ENCODE assay signal across 10 cellular contexts in genomic region chr18:22683196-22683676, GRCh38.
DNase-seq lines count a peak whose midpoint lies in the region; ATAC-seq, FAIRE-seq and TF ChIP-seq lines count a peak whose summit lies in the region.
"Had no signal": no experiment of that assay in that cellular context is flagged by ENCODE, and none has a peak within 500 bp of the region (broad histone marks: within the 10 kb centered on the region; RNA-seq: fewer than 3 reads in every experiment).

No MANE protein-coding gene starts in this region.

- no peak for TF ChIP-seq CTCF in upper lobe of left lung (IDR thresholded peaks at IDR 0.05)

- H3K36me3 ChIP-seq in upper lobe of left lung, result no peaks in the 10 kb centered on the region

- peak overlapping the region in 1 of 4 donors; percentile 21 for H3K27ac ChIP-seq in upper lobe of left lung

- H3K9me3 ChIP-seq in upper lobe of left lung, result no peaks in the 10 kb centered on the region

- H3K27me3 ChIP-seq in upper lobe of left lung, result no peaks in the 10 kb centered on the region

- no peak for FAIRE-seq in frontal cortex (lab: Jason Lieb, UNC)
- FAIRE-seq: A204.1 had no signal

- peak; percentile 38 to 89 for ATAC-seq in upper lobe of left lung (ENCODE audit: low FRiP score in 2 of 2)
- no peak for ATAC-seq in GM18502 (IDR thresholded peaks at IDR 0.05; ENCODE audit: poor library complexity, unreplicated experiment)

- DNase-seq in DMS 273 (lab: John Stamatoyannopoulos, UW; ENCODE audit: unreplicated experiment), result peak; percentile 30
- no peak for DNase-seq in DMS 273 treated with DMSO at 0.1 percent for 48 hours (lab: John Stamatoyannopoulos, UW)
- peak; percentile 91 for DNase-seq in astrocyte of the hippocampus (ENCODE audit: low read depth, low spot score)
- DNase-seq in kidney glomerular epithelial cell (lab: John Stamatoyannopoulos, UW), result peak; percentile 99
- DNase-seq in upper lobe of left lung, result peak; percentile 14 to 55
- DNase-seq in activated CD8-positive, alpha-beta memory T cell treated with anti-CD3 and anti-CD28 coated beads, Interleukin-2, amount 50 U/mL, for 48 hours, result no peak
- no peak for DNase-seq in frontal cortex (ENCODE audit: low spot score in 2 of 2)
- DNase-seq: activated CD4-positive, alpha-beta T cell treated with anti-CD3 and anti-CD28 coated beads, Interleukin-2, amount 10 ng/mL, durations not matched to agents 7 days and 5 days had no signal

- no peak for TF ChIP-seq POLR2A in upper lobe of left lung (IDR thresholded peaks at IDR 0.05)

- H3K4me1 ChIP-seq in upper lobe of left lung, result peaks cover 0 to 18% (median 14%) of the 10 kb centered on the region in 4 donors

- TF ChIP-seq EP300 in upper lobe of left lung (IDR thresholded peaks at IDR 0.05), result no peak

- 30 to 34% methylated on average over 9 of the region's 9 CpGs for WGBS in upper lobe of left lung, 2 donors

- no peak overlapping the region for H3K4me3 ChIP-seq in upper lobe of left lung

Comparison
In these comparisons a context has a peak if more than half of its experiments do, and no peak if none do; other contexts are left out.
1. DNase-seq: peak in DMS 273 (single experiment), astrocyte of the hippocampus (single experiment), kidney glomerular epithelial cell (single experiment) and upper lobe of left lung (2 of 2); none in DMS 273 treated with DMSO at 0.1 percent for 48 hours (single experiment), activated CD8-positive, alpha-beta memory T cell treated with anti-CD3 and anti-CD28 coated beads, Interleukin-2, amount 50 U/mL, for 48 hours (single experiment) and frontal cortex (0 of 2).